Comparison of ENCODE assay signal across 23 cellular contexts in the genomic region with DNA sequence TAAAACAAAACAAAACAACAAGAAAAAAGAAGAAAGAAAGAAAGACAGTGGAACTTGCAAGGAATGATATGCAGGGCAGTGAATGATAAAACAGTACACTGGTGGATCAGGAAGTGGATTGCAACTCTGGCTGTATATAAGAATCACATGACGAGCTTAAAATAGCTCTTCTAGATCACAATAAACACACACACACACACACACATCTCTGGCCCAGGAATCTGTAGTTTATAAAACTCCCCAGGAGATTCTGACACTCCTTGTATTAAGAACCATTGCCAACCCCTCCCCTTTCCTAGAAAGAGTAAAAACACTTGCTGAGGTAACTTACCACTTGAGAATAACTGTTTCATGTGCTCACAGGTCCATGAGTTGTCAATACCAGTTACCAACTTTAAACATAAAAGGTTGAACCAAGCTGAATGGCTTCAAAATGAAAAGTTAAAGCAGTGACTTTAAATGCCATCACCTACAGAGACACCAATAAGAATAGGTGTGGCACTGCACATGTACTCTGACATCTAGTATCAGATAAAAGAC. TPM values are rescaled to one million over a fixed set of nuclear protein-coding genes. Genes with fewer than 3 reads are reported as not detected.
DNase-seq lines count a peak whose midpoint lies in the region; ATAC-seq, FAIRE-seq and TF ChIP-seq lines count a peak whose summit lies in the region.
"Had no signal": no experiment of that assay in that cellular context is flagged by ENCODE, and none has a peak within 500 bp of the region (broad histone marks: within the 10 kb centered on the region; RNA-seq: fewer than 3 reads in every experiment).

No MANE protein-coding gene starts in this region.

- DNase-seq in activated CD4-positive, alpha-beta T cell treated with anti-CD3 and anti-CD28 coated beads, Interleukin-2, amount 10 ng/mL, durations not matched to agents 24 days and 14 days, result peak; percentile 55
- DNase-seq in activated CD4-positive, alpha-beta T cell treated with anti-CD3 and anti-CD28 coated beads for 4 hours, result no peak
- DNase-seq in astrocyte of the spinal cord (ENCODE audit: low read depth, low spot score), result peak; percentile 23
- DNase-seq in mesenchymal stem cell, result peak; percentile 50
- no peak for DNase-seq in mucosa of descending colon
- DNase-seq in GM19239 (ENCODE audit: insufficient read length, low spot score), result no peak
- DNase-seq: activated CD4-positive, alpha-beta T cell treated with anti-CD3 and anti-CD28 coated beads for 36 hours; islet precursor cell; Kasumi-1; mammary epithelial cell; naive thymus-derived CD8-positive, alpha-beta T cell; NCI-H1417; NCI-H2171; psoas muscle; spleen had no signal

- intact Hi-C loops in activated CD4-positive, alpha-beta T cell treated with anti-CD3 and anti-CD28 coated beads, Interleukin-2, amount 10 ng/mL, durations not matched to agents 24 days and 14 days (cut with micrococcal nuclease), result no loop called here
- intact Hi-C loops in mucosa of descending colon (cut with DNase I, micrococcal nuclease), result no loop called here

- no peak for TF ChIP-seq CTCF in HEK293 (tag by site-specific recombination; IDR thresholded peaks at IDR 0.05)
- no peak for TF ChIP-seq CTCF in astrocyte of the spinal cord (IDR thresholded peaks at IDR 0.05; ENCODE audit: low read depth, low read length)
- no peak for TF ChIP-seq CTCF in mucosa of descending colon (IDR thresholded peaks at IDR 0.05)

- H3K36me3 ChIP-seq in HEK293 (ENCODE audit: control insufficient read depth in 2 of 2, insufficient read depth in 1 of 2, low read length in 2 of 2) (peaks cover 8 to 58% of the 10 kb centered on the region in 2 experiments; a peak in 2 of 3 replicates), mesenchymal stem cell (ENCODE audit: control insufficient read depth in 1 of 2, insufficient read depth in 2 of 2, low read depth in 1 of 2, low read length in 2 of 2) (peaks cover 4 to 50% of the 10 kb centered on the region in 2 experiments), mucosa of descending colon (ENCODE audit: low read depth) (no peaks in the 10 kb centered on the region)

- CTCF ChIA-PET in HEK293 (lab: Yijun Ruan, JAX), result interaction anchor here (0.9 kb wide), 1 partner anchor 8 kb away, joined by 4 read pairs; no protein-coding TSS in a partner anchor

- H3K9me3 Mint-ChIP-seq in activated CD4-positive, alpha-beta T cell treated with anti-CD3 and anti-CD28 coated beads, Interleukin-2, amount 10 ng/mL, durations not matched to agents 24 days and 14 days, result no peaks in the 10 kb centered on the region
- H3K9me3 Mint-ChIP-seq: naive thymus-derived CD8-positive, alpha-beta T cell had no signal

- H3K4me3 ChIP-seq in HEK293 (ENCODE audit: low read depth, low read length) (no peak overlapping the region), astrocyte of the spinal cord (ENCODE audit: low read depth, low read length) (no peak overlapping the region), mesenchymal stem cell (ENCODE audit: insufficient read depth in 1 of 2, low read depth in 1 of 2, low read length in 2 of 2) (no peak overlapping the region), mucosa of descending colon (no peak overlapping the region)
- H3K4me3 ChIP-seq: BLaER1 treated with 17β-estradiol and CSF1 and Interleukin-3, amounts not matched to agents 10 nM and 100 nM; psoas muscle; SK-N-MC; spleen; thyroid gland had no signal

- H2BK15ac ChIP-seq in mesenchymal stem cell (ENCODE audit: low read depth, poor library complexity, severe bottlenecking), result no peak overlapping the region

- no peak overlapping the region for H3K9ac ChIP-seq in mesenchymal stem cell (ENCODE audit: low read length)
- H3K9ac ChIP-seq: BLaER1 treated with 17β-estradiol and CSF1 and Interleukin-3, amounts not matched to agents 10 nM and 100 nM had no signal

- no peaks in the 10 kb centered on the region for H3K9me3 ChIP-seq in HEK293 (ENCODE audit: control insufficient read depth, insufficient read depth, low read depth, low read length)
- no peaks in the 10 kb centered on the region for H3K9me3 ChIP-seq in mesenchymal stem cell (ENCODE audit: control insufficient read depth, low read length)
- H3K9me3 ChIP-seq in mucosa of descending colon, result no peaks in the 10 kb centered on the region
- H3K9me3 ChIP-seq: psoas muscle, spleen, thyroid gland had no signal

- no peak overlapping the region for H2BK12ac ChIP-seq in mesenchymal stem cell (ENCODE audit: low read length in 2 of 2)

- H3K4ac ChIP-seq in mesenchymal stem cell (ENCODE audit: low read depth in 1 of 2, low read length in 2 of 2), result no peak overlapping the region

- no peaks in the 10 kb centered on the region for H3K27me3 Mint-ChIP-seq in activated CD4-positive, alpha-beta T cell treated with anti-CD3 and anti-CD28 coated beads, Interleukin-2, amount 10 ng/mL, durations not matched to agents 24 days and 14 days
- H3K27me3 Mint-ChIP-seq: activated CD4-positive, alpha-beta T cell treated with anti-CD3 and anti-CD28 coated beads for 36 hours; naive thymus-derived CD8-positive, alpha-beta T cell had no signal

- no peak overlapping the region for H3K14ac ChIP-seq in mesenchymal stem cell (ENCODE audit: low read length in 2 of 2)

- H2AFZ ChIP-seq in mesenchymal stem cell (ENCODE audit: low read depth, low read length), result no peak overlapping the region

- POLR2A ChIA-PET in HEK293 (lab: Yijun Ruan, JAX), result no interaction called here

- H3K79me1 ChIP-seq in mesenchymal stem cell (replicated peaks; ENCODE audit: low read length, poor library complexity, severe bottlenecking), result peaks cover 9% of the 10 kb centered on the region

- no peak overlapping the region for H3K23ac ChIP-seq in mesenchymal stem cell (ENCODE audit: low read length in 2 of 2)

- H3K27ac Mint-ChIP-seq in activated CD4-positive, alpha-beta T cell treated with anti-CD3 and anti-CD28 coated beads, Interleukin-2, amount 10 ng/mL, durations not matched to agents 24 days and 14 days, result no peak overlapping the region
- H3K27ac Mint-ChIP-seq: activated CD4-positive, alpha-beta T cell treated with anti-CD3 and anti-CD28 coated beads for 36 hours had no signal

- WGBS in mesenchymal stem cell, result 79% methylated on average over 1 of the region's 1 CpG

- no peak for FAIRE-seq in GM19239 (lab: Jason Lieb, UNC)
- FAIRE-seq: A204.1, G401.6 had no signal

- H3K4me1 ChIP-seq in HEK293 (ENCODE audit: control insufficient read depth, insufficient read depth, low read length) (no peaks in the 10 kb centered on the region; the same call in 1 of the 2 replicates), mesenchymal stem cell (ENCODE audit: control insufficient read depth, insufficient read depth, low read depth, low read length) (peaks cover 6% of the 10 kb centered on the region), mucosa of descending colon (ENCODE audit: low read depth) (peaks cover 10% of the 10 kb centered on the region)

- peaks cover 64% of the 10 kb centered on the region for H3K36me3 Mint-ChIP-seq in activated CD4-positive, alpha-beta T cell treated with anti-CD3 and anti-CD28 coated beads, Interleukin-2, amount 10 ng/mL, durations not matched to agents 24 days and 14 days (ENCODE audit: low read depth)

- H3K4me1 Mint-ChIP-seq in activated CD4-positive, alpha-beta T cell treated with anti-CD3 and anti-CD28 coated beads, Interleukin-2, amount 10 ng/mL, durations not matched to agents 24 days and 14 days, result peaks cover 41% of the 10 kb centered on the region

- H2BK5ac ChIP-seq in mesenchymal stem cell (ENCODE audit: low read depth, low read length, poor library complexity, severe bottlenecking), result no peak overlapping the region

- H3K18ac ChIP-seq in mesenchymal stem cell (ENCODE audit: low read depth in 1 of 2, low read length in 2 of 2), result no peak overlapping the region

- H4K91ac ChIP-seq in mesenchymal stem cell (ENCODE audit: low read length), result no peak overlapping the region

- no peak for ATAC-seq in GM18909 (IDR thresholded peaks at IDR 0.05; ENCODE audit: poor library complexity, unreplicated experiment)
- no peak for ATAC-seq in mucosa of descending colon
- ATAC-seq: activated CD4-positive, alpha-beta T cell treated with anti-CD3 and anti-CD28 coated beads for 36 hours; esophagus mucosa; naive thymus-derived CD8-positive, alpha-beta T cell; psoas muscle had no signal

- H3K4me2 ChIP-seq in mesenchymal stem cell (ENCODE audit: low read length, poor library complexity, severe bottlenecking), result no peak overlapping the region

- H2AK5ac ChIP-seq in mesenchymal stem cell (ENCODE audit: low read length, severe bottlenecking), result no peak overlapping the region

- H3K27ac ChIP-seq in HEK293 (ENCODE audit: extremely low read depth, low read depth, low read length) (no peak overlapping the region), mesenchymal stem cell (ENCODE audit: low read length, poor library complexity, severe bottlenecking) (no peak overlapping the region)
- H3K27ac ChIP-seq: BLaER1 treated with 17β-estradiol and CSF1 and Interleukin-3, amounts not matched to agents 10 nM and 100 nM; psoas muscle; SK-N-MC; spleen; thyroid gland had no signal

- in situ Hi-C loops in astrocyte of the spinal cord (cut with HindIII; ENCODE audit: low sequenced_read_pairs), result no loop called here

- H3K4me3 Mint-ChIP-seq in activated CD4-positive, alpha-beta T cell treated with anti-CD3 and anti-CD28 coated beads, Interleukin-2, amount 10 ng/mL, durations not matched to agents 24 days and 14 days, result peak overlapping the region; percentile 13
- H3K4me3 Mint-ChIP-seq: activated CD4-positive, alpha-beta T cell treated with anti-CD3 and anti-CD28 coated beads for 36 hours; naive thymus-derived CD8-positive, alpha-beta T cell had no signal

- H3K27me3 ChIP-seq in mesenchymal stem cell (ENCODE audit: control insufficient read depth in 1 of 2, insufficient read depth in 1 of 2, low read length in 2 of 2), result no peaks in the 10 kb centered on the region
- H3K27me3 ChIP-seq: BLaER1 treated with 17β-estradiol and CSF1 and Interleukin-3, amounts not matched to agents 10 nM and 100 nM; spleen; thyroid gland had no signal

- H4K8ac ChIP-seq in mesenchymal stem cell (ENCODE audit: low read length), result no peak overlapping the region

- H2BK120ac ChIP-seq in mesenchymal stem cell (ENCODE audit: low read depth, low read length), result no peak overlapping the region

TF ChIP-seq in HEK293, 187 proteins besides CTCF, POLR2A, EP300 and RAD21 (continues in another document):
- TF ChIP-seq ZNF776 (tag by site-specific recombination; IDR thresholded peaks at IDR 0.05; ENCODE audit: borderline replicate concordance) (no peak), SP7 (tag by site-specific recombination; IDR thresholded peaks at IDR 0.05) (no peak)

RNA-seq across cellular contexts. Expression of gene CPOX, which starts 4.0 kb away (rescaled TPM):
- 46.4 and 46.6 TPM in 2 replicates for total RNA-seq in activated CD4-positive, alpha-beta T cell treated with anti-CD3 and anti-CD28 coated beads, Interleukin-2, amount 10 ng/mL, durations not matched to agents 24 days and 14 days
- polyA plus RNA-seq in mesenchymal stem cell (2013, experiment 1 of 2), result 15.8 TPM
- polyA plus RNA-seq in mesenchymal stem cell (2013, experiment 2 of 2), result 16.0 TPM
- total RNA-seq in mucosa of descending colon, result 10 to 100 TPM; 16.2 to 17.9 (median 17.6) TPM

RNA-seq across cellular contexts. Expression of gene GPR15, which starts 57.6 kb away (rescaled TPM):
- 3.6 and 4.1 TPM in 2 replicates for total RNA-seq in activated CD4-positive, alpha-beta T cell treated with anti-CD3 and anti-CD28 coated beads, Interleukin-2, amount 10 ng/mL, durations not matched to agents 24 days and 14 days
- polyA plus RNA-seq in mesenchymal stem cell (2013, experiment 1 of 2), result not detected
- polyA plus RNA-seq in mesenchymal stem cell (2013, experiment 2 of 2), result not detected
- total RNA-seq in mucosa of descending colon, result 10 to 100 TPM in 1 of 3 donors, 1 to 10 TPM in 2; 4.5 to 11.5 (median 6.9) TPM
- total RNA-seq: mammary epithelial cell, psoas muscle, thyroid gland had no signal
- polyA plus RNA-seq: mammary epithelial cell, psoas muscle had no signal

Comparison
In these comparisons a context has a peak if more than half of its experiments do, and no peak if none do; other contexts are left out.
1. DNase-seq: peak in activated CD4-positive, alpha-beta T cell treated with anti-CD3 and anti-CD28 coated beads, Interleukin-2, amount 10 ng/mL, durations not matched to agents 24 days and 14 days (single experiment), astrocyte of the spinal cord (single experiment) and mesenchymal stem cell (single experiment); none in activated CD4-positive, alpha-beta T cell treated with anti-CD3 and anti-CD28 coated beads for 4 hours (0 of 2), mucosa of descending colon (0 of 3) and GM19239 (single experiment).